In the genomic region with DNA sequence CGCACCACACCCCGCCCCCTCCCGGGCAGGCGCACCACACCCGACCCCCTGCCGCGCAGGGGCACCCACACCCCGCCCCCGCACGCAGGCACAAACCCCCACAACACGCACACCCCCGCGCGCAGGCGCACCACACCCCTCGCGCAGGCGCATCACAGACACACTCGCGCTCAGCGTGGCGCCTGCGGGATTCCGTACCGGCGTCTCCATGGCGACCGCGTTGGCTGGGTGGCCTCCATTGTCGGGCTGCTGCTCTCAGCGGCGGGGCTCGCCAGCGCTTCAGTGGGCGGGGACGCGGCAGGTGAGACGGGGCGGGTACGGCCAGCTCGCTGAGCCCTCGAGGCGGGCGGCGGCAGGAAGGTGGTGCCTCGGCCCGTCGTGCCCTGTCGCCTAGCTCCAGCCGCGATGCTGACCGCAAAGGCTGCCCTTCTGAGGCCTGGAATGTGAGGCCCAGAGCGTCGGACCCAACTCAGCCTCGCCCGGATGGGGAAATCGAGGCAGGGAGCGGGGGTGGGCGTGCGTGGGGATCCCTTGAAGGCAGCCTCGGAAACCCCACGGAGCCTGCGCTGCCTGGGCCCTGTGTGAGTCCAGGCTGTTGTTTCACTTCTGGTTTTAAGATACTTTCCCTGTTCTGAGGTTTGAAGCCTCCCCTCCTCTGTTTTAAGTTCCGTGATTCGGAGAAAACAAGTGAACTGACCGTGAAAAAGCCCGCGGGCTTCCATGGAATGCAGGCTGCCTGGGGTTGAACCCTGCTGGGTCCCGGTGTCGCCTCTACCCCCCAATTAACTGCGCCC, we compare ENCODE assay signal across 8 cellular contexts.
A peak's percentile ranks its signal among the peaks of the same experiment; 100 is the strongest.
DNase-seq lines count a peak whose midpoint lies in the region; ATAC-seq and TF ChIP-seq lines count a peak whose summit lies in the region.

A gene (plus strand): TSS at position 238 of the 794 bp plus-strand sequence. CDS start 1,332 bp downstream, outside the sequence.

- H3K4me3 ChIP-seq in mucosa of rectum (ENCODE audit: low read length in 2 of 2) = peak within 1 kb of the TSS; percentile 78 to 99

- peak within 1 kb of the TSS; percentile 82 to 83 for H3K27ac ChIP-seq in mucosa of rectum (ENCODE audit: low read depth in 2 of 2, low read length in 2 of 2)

- TF ChIP-seq EP300 in Ishikawa (IDR thresholded peaks at IDR 0.05; ENCODE audit: borderline replicate concordance) = peak; percentile 61; the same call in 1 of the 2 replicates

- H3K27me3 ChIP-seq in mucosa of rectum (ENCODE audit: control insufficient read depth in 2 of 2, insufficient read depth in 2 of 2, low read length in 2 of 2) = no peaks in the 10 kb centered on the region

- H3K9ac ChIP-seq in mucosa of rectum (ENCODE audit: low read depth in 1 of 2, low read length in 2 of 2) = peak within 1 kb of the TSS; percentile 83 to 88

- ATAC-seq in GM21717 (IDR thresholded peaks at IDR 0.05; ENCODE audit: unreplicated experiment) = peak; percentile 75

- DNase-seq in DMS153 treated with DMSO at 0.1 percent for 48 hours (lab: John Stamatoyannopoulos, UW; ENCODE audit: unreplicated experiment) (peak; percentile 92), OCI-M1 (lab: John Stamatoyannopoulos, UW) (peak; percentile 99), erythroblast (lab: John Stamatoyannopoulos, UW) (peak; percentile 98)
- peak; percentile 100 for DNase-seq in activated T-cell treated with anti-CD3 and anti-CD28 coated beads, Interleukin-2, amount 50 U/mL, for 1 hour
- peak; percentile 98 for DNase-seq in stimulated activated CD8-positive, alpha-beta memory T cell treated with anti-CD3 and anti-CD28 coated beads, Interleukin-4, amount 100 ng/mL, for 24 hours (ENCODE audit: low read depth)

- H3K9me3 ChIP-seq in mucosa of rectum (ENCODE audit: control insufficient read depth in 2 of 2, low read length in 2 of 2) = no peaks in the 10 kb centered on the region

- H3K4me1 ChIP-seq in mucosa of rectum (ENCODE audit: control insufficient read depth in 2 of 2, insufficient read depth in 2 of 2, low read length in 2 of 2) = peaks cover 11 to 13% of the 10 kb centered on the region in 2 donors

- TF ChIP-seq RAD21 in Ishikawa (IDR thresholded peaks at IDR 0.05; ENCODE audit: low read depth) = no peak

- H3K36me3 ChIP-seq in mucosa of rectum (ENCODE audit: control insufficient read depth in 2 of 2, insufficient read depth in 2 of 2, low read length in 2 of 2) = no peaks in the 10 kb centered on the region

- no peak for TF ChIP-seq POLR2A in erythroblast (IDR thresholded peaks at IDR 0.05; ENCODE audit: low read length)

TF ChIP-seq in Ishikawa, 13 proteins besides CTCF, POLR2A, EP300 and RAD21:
- TF ChIP-seq TCF12 (IDR thresholded peaks at IDR 0.05; ENCODE audit: low read depth) (peak; percentile 60), ZBTB7A (IDR thresholded peaks at IDR 0.05; ENCODE audit: low read depth) (0 out of 2 replicates have a peak, but pooled peaks have one; percentile 7), YY1 (IDR thresholded peaks at IDR 0.05; ENCODE audit: low read depth) (peak; percentile 91), TAF1 (IDR thresholded peaks at IDR 0.05; ENCODE audit: low read depth) (no peak), NFIC (IDR thresholded peaks at IDR 0.05) (peak; percentile 31; the same call in 1 of the 2 replicates), FOXM1 (IDR thresholded peaks at IDR 0.05; ENCODE audit: borderline replicate concordance, low read depth) (no peak), CREB1 (IDR thresholded peaks at IDR 0.05; ENCODE audit: low read depth) (no peak), CEBPB (IDR thresholded peaks at IDR 0.05) (no peak), TEAD4 (IDR thresholded peaks at IDR 0.05) (peak; percentile 59), EGR1 (IDR thresholded peaks at IDR 0.05) (peak; percentile 100)
- TF ChIP-seq, protein P1, sequence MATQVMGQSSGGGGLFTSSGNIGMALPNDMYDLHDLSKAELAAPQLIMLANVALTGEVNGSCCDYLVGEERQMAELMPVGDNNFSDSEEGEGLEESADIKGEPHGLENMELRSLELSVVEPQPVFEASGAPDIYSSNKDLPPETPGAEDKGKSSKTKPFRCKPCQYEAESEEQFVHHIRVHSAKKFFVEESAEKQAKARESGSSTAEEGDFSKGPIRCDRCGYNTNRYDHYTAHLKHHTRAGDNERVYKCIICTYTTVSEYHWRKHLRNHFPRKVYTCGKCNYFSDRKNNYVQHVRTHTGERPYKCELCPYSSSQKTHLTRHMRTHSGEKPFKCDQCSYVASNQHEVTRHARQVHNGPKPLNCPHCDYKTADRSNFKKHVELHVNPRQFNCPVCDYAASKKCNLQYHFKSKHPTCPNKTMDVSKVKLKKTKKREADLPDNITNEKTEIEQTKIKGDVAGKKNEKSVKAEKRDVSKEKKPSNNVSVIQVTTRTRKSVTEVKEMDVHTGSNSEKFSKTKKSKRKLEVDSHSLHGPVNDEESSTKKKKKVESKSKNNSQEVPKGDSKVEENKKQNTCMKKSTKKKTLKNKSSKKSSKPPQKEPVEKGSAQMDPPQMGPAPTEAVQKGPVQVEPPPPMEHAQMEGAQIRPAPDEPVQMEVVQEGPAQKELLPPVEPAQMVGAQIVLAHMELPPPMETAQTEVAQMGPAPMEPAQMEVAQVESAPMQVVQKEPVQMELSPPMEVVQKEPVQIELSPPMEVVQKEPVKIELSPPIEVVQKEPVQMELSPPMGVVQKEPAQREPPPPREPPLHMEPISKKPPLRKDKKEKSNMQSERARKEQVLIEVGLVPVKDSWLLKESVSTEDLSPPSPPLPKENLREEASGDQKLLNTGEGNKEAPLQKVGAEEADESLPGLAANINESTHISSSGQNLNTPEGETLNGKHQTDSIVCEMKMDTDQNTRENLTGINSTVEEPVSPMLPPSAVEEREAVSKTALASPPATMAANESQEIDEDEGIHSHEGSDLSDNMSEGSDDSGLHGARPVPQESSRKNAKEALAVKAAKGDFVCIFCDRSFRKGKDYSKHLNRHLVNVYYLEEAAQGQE (IDR thresholded peaks at IDR 0.05; ENCODE audit: low read depth) = no peak
- TF ChIP-seq, protein P2, sequence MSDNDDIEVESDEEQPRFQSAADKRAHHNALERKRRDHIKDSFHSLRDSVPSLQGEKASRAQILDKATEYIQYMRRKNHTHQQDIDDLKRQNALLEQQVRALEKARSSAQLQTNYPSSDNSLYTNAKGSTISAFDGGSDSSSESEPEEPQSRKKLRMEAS (IDR thresholded peaks at IDR 0.05) = peak; percentile 100
- TF ChIP-seq, protein P3, sequence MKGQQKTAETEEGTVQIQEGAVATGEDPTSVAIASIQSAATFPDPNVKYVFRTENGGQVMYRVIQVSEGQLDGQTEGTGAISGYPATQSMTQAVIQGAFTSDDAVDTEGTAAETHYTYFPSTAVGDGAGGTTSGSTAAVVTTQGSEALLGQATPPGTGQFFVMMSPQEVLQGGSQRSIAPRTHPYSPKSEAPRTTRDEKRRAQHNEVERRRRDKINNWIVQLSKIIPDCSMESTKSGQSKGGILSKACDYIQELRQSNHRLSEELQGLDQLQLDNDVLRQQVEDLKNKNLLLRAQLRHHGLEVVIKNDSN (IDR thresholded peaks at IDR 0.05) = no peak; the same call in 1 of the 2 replicates

Comparison
In these comparisons a context has a peak if more than half of its experiments do, and no peak if none do; other contexts are left out.
1. Peak in every context shown above with its lines: DNase-seq, ATAC-seq, H3K4me3 ChIP-seq and H3K27ac ChIP-seq.